In genomic region chr5:45609661-45610060, GRCh38 we compare ENCODE assay signal across 31 cellular contexts.
"Had no signal": no experiment of that assay in that cellular context is flagged by ENCODE, and none has a peak within 500 bp of the region (broad histone marks: within the 10 kb centered on the region; RNA-seq: fewer than 3 reads in every experiment).

No MANE protein-coding gene starts in this region.

- H3K27me3 Mint-ChIP-seq: activated CD4-positive, alpha-beta T cell treated with anti-CD3 and anti-CD28 coated beads for 36 hours; activated CD4-positive, alpha-beta T cell treated with anti-CD3 and anti-CD28 coated beads, Interleukin-2, amount 10 ng/mL, durations not matched to agents 7 days and 5 days; activated T-cell treated with anti-CD3 and anti-CD28 coated beads, Interleukin-2, amount 50 U/mL, for 24 hours; T-cell; T-helper 17 cell had no signal

- ATAC-seq: activated CD4-positive, alpha-beta T cell treated with anti-CD3 and anti-CD28 coated beads for 36 hours; activated CD4-positive, CD25-positive, alpha-beta regulatory T cell treated with anti-CD3 and anti-CD28 coated beads, Interleukin-2, amount 50 U/mL, for 24 hours; activated CD8-positive, alpha-beta T cell treated with anti-CD3 and anti-CD28 coated beads, Interleukin-2, amount 10 ng/mL, durations not matched to agents 7 days and 5 days; activated naive CD4-positive, alpha-beta T cell treated with anti-CD3 and anti-CD28 coated beads, Interleukin-2, amount 50 U/mL, for 72 hours; body of pancreas; T-cell; T-helper 17 cell; WTC11 had no signal

- H3K4me3 ChIP-seq: adrenal gland, body of pancreas, breast epithelium, colonic mucosa, MG63, SK-N-MC had no signal

- H3K27ac Mint-ChIP-seq: activated CD4-positive, alpha-beta T cell treated with anti-CD3 and anti-CD28 coated beads for 36 hours; activated CD4-positive, alpha-beta T cell treated with anti-CD3 and anti-CD28 coated beads, Interleukin-2, amount 10 ng/mL, durations not matched to agents 7 days and 5 days; activated CD8-positive, alpha-beta T cell treated with anti-CD3 and anti-CD28 coated beads, Interleukin-2, amount 10 ng/mL, durations not matched to agents 7 days and 5 days; activated naive CD4-positive, alpha-beta T cell treated with anti-CD3 and anti-CD28 coated beads for 36 hours; activated naive CD4-positive, alpha-beta T cell treated with anti-CD3 and anti-CD28 coated beads, Interleukin-2, amount 50 U/mL, for 72 hours; activated T-cell treated with anti-CD3 and anti-CD28 coated beads, Interleukin-2, amount 50 U/mL, for 24 hours; activated T-helper 1 cell treated with anti-CD3 and anti-CD28 coated beads, Interleukin-12 subunit alpha, Interleukin-12 subunit beta, Interleukin-2, Interleukin-4 antibody, amounts not matched to agents 30 ng/mL and 10 ng/mL and 1 ng/mL, durations not matched to agents 14 hours and 24 hours and 36 hours; T-cell; T-helper 17 cell; WTC11 had no signal

- H3K9me3 Mint-ChIP-seq: activated naive CD4-positive, alpha-beta T cell treated with anti-CD3 and anti-CD28 coated beads for 36 hours; WTC11 had no signal

- H3K27ac ChIP-seq: adrenal gland, body of pancreas, breast epithelium, colonic mucosa, SK-N-MC had no signal

- H3K36me3 ChIP-seq: adrenal gland, breast epithelium, colonic mucosa, MG63 had no signal

- DNase-seq: activated CD4-positive, alpha-beta T cell treated with anti-CD3 and anti-CD28 coated beads for 36 hours; activated CD4-positive, alpha-beta T cell treated with anti-CD3 and anti-CD28 coated beads, Interleukin-2, amount 10 ng/mL, durations not matched to agents 7 days and 5 days; activated CD4-positive, alpha-beta T cell treated with anti-CD3 and anti-CD28 coated beads, Interleukin-2, amount 50 U/mL, for 48 hours; activated CD8-positive, alpha-beta T cell treated with anti-CD3 and anti-CD28 coated beads, Interleukin-2, amount 10 ng/mL, durations not matched to agents 7 days and 5 days; activated gamma-delta T cell treated with Interleukin-2 at 50 U/mL for 16 hours; activated naive CD4-positive, alpha-beta T cell treated with anti-CD3 and anti-CD28 coated beads for 36 hours; activated T-cell treated with anti-CD3 and anti-CD28 coated beads, Interleukin-2, amount 50 U/mL, for 24 hours; adrenal gland; body of pancreas; colonic mucosa; Karpas-422; MG63; NCI-H1048; NCI-H1105 treated with DMSO at 0.1 percent for 48 hours; NCI-H1436; NCI-H1694; NCI-H1930; NCI-H2081 treated with DMSO at 0.1 percent for 48 hours; NCI-H345; NCI-H524 treated with DMSO at 0.1 percent for 48 hours; NCI-H748 treated with DMSO at 0.1 percent for 48 hours; OCI-M1; Right ventricle myocardium superior; T-cell; T-helper 17 cell had no signal

- H3K36me3 Mint-ChIP-seq: activated naive CD4-positive, alpha-beta T cell treated with anti-CD3 and anti-CD28 coated beads, Interleukin-2, amount 50 U/mL, for 72 hours; T-cell had no signal

- H3K4me3 Mint-ChIP-seq: activated CD4-positive, alpha-beta T cell treated with anti-CD3 and anti-CD28 coated beads for 36 hours; activated CD4-positive, alpha-beta T cell treated with anti-CD3 and anti-CD28 coated beads, Interleukin-2, amount 10 ng/mL, durations not matched to agents 7 days and 5 days; activated CD8-positive, alpha-beta T cell treated with anti-CD3 and anti-CD28 coated beads, Interleukin-2, amount 10 ng/mL, durations not matched to agents 7 days and 5 days; activated naive CD4-positive, alpha-beta T cell treated with anti-CD3 and anti-CD28 coated beads for 36 hours; activated T-cell treated with anti-CD3 and anti-CD28 coated beads, Interleukin-2, amount 50 U/mL, for 24 hours; activated T-helper 1 cell treated with anti-CD3 and anti-CD28 coated beads, Interleukin-12 subunit alpha, Interleukin-12 subunit beta, Interleukin-2, Interleukin-4 antibody, amounts not matched to agents 30 ng/mL and 10 ng/mL and 1 ng/mL, durations not matched to agents 14 hours and 24 hours and 36 hours; T-cell; T-helper 17 cell; WTC11 had no signal

- H3K4me1 ChIP-seq: adrenal gland, body of pancreas, breast epithelium, colonic mucosa had no signal

- H3K9me3 ChIP-seq: adrenal gland, body of pancreas, breast epithelium, colonic mucosa, MG63 had no signal

- H3K27me3 ChIP-seq: adrenal gland, body of pancreas, breast epithelium, colonic mucosa, MG63 had no signal

- H3K4me1 Mint-ChIP-seq: activated CD4-positive, alpha-beta T cell treated with anti-CD3 and anti-CD28 coated beads for 36 hours; activated CD4-positive, alpha-beta T cell treated with anti-CD3 and anti-CD28 coated beads, Interleukin-2, amount 10 ng/mL, durations not matched to agents 7 days and 5 days; T-cell; T-helper 17 cell had no signal
